Comparison of ENCODE assay signal across 1 cellular context in the genomic region with DNA sequence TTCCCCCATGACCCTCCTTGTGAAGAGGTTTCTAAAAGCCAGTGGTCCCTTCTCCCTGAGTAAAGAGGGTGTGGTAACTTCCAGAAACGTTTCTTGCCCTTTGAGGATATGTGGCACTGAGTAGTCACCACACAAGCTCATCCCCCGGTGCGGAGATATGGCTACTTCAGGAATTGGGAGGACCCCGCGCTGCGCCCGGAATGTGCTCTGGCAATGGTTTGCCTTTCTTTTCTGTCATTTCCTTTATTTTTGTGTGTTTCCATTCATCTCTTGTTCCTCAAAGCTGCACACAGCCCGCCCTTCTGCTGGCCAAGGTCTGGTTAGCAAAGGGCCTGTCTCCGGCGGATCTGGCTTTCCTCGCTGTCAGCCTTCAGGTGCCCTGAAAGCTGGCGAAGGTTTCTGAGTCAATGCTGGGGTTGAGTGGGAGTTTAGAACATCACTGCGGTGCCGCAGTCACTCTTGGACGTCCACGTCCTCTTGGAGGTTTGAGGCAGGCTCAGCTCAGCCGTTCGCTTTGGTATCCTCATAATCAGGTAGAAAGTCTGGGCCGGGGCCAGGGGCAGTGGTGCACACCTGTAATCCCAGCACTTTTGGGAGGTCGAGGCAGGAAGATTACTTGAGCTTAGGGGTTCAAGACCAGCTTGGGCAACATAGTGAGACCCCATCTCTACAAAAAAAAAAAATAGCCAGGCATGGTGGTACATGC.
TF ChIP-seq lines count a peak whose summit lies in the region.

No MANE protein-coding gene starts in this region.

TF ChIP-seq in GM23338, 12 proteins besides CTCF, POLR2A, EP300 and RAD21 (continued from another document):
- TF ChIP-seq, protein P1, sequence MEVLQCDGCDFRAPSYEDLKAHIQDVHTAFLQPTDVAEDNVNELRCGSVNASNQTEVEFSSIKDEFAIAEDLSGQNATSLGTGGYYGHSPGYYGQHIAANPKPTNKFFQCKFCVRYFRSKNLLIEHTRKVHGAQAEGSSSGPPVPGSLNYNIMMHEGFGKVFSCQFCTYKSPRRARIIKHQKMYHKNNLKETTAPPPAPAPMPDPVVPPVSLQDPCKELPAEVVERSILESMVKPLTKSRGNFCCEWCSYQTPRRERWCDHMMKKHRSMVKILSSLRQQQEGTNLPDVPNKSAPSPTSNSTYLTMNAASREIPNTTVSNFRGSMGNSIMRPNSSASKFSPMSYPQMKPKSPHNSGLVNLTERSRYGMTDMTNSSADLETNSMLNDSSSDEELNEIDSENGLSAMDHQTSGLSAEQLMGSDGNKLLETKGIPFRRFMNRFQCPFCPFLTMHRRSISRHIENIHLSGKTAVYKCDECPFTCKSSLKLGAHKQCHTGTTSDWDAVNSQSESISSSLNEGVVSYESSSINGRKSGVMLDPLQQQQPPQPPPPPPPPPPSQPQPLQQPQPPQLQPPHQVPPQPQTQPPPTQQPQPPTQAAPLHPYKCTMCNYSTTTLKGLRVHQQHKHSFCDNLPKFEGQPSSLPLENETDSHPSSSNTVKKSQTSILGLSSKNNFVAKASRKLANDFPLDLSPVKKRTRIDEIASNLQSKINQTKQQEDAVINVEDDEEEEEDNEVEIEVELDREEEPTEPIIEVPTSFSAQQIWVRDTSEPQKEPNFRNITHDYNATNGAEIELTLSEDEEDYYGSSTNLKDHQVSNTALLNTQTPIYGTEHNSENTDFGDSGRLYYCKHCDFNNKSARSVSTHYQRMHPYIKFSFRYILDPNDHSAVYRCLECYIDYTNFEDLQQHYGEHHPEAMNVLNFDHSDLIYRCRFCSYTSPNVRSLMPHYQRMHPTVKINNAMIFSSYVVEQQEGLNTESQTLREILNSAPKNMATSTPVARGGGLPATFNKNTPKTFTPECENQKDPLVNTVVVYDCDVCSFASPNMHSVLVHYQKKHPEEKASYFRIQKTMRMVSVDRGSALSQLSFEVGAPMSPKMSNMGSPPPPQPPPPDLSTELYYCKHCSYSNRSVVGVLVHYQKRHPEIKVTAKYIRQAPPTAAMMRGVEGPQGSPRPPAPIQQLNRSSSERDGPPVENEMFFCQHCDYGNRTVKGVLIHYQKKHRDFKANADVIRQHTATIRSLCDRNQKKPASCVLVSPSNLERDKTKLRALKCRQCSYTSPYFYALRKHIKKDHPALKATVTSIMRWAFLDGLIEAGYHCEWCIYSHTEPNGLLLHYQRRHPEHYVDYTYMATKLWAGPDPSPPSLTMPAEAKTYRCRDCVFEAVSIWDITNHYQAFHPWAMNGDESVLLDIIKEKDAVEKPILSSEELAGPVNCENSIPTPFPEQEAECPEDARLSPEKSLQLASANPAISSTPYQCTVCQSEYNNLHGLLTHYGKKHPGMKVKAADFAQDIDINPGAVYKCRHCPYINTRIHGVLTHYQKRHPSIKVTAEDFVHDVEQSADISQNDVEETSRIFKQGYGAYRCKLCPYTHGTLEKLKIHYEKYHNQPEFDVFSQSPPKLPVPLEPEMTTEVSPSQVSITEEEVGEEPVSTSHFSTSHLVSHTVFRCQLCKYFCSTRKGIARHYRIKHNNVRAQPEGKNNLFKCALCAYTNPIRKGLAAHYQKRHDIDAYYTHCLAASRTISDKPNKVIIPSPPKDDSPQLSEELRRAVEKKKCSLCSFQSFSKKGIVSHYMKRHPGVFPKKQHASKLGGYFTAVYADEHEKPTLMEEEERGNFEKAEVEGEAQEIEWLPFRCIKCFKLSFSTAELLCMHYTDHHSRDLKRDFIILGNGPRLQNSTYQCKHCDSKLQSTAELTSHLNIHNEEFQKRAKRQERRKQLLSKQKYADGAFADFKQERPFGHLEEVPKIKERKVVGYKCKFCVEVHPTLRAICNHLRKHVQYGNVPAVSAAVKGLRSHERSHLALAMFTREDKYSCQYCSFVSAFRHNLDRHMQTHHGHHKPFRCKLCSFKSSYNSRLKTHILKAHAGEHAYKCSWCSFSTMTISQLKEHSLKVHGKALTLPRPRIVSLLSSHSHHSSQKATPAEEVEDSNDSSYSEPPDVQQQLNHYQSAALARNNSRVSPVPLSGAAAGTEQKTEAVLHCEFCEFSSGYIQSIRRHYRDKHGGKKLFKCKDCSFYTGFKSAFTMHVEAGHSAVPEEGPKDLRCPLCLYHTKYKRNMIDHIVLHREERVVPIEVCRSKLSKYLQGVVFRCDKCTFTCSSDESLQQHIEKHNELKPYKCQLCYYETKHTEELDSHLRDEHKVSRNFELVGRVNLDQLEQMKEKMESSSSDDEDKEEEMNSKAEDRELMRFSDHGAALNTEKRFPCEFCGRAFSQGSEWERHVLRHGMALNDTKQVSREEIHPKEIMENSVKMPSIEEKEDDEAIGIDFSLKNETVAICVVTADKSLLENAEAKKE (CRISPR knock-in tag; IDR thresholded peaks at IDR 0.05): no peak
- TF ChIP-seq STAT1 (IDR thresholded peaks at IDR 0.05; ENCODE audit: unreplicated experiment) (no peak), CREB1 (CRISPR knock-in tag; IDR thresholded peaks at IDR 0.05; ENCODE audit: low read depth) (no peak)
- TF ChIP-seq, protein P2, sequence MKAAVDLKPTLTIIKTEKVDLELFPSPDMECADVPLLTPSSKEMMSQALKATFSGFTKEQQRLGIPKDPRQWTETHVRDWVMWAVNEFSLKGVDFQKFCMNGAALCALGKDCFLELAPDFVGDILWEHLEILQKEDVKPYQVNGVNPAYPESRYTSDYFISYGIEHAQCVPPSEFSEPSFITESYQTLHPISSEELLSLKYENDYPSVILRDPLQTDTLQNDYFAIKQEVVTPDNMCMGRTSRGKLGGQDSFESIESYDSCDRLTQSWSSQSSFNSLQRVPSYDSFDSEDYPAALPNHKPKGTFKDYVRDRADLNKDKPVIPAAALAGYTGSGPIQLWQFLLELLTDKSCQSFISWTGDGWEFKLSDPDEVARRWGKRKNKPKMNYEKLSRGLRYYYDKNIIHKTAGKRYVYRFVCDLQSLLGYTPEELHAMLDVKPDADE (IDR thresholded peaks at IDR 0.05): no peak
- TF ChIP-seq, protein P3, sequence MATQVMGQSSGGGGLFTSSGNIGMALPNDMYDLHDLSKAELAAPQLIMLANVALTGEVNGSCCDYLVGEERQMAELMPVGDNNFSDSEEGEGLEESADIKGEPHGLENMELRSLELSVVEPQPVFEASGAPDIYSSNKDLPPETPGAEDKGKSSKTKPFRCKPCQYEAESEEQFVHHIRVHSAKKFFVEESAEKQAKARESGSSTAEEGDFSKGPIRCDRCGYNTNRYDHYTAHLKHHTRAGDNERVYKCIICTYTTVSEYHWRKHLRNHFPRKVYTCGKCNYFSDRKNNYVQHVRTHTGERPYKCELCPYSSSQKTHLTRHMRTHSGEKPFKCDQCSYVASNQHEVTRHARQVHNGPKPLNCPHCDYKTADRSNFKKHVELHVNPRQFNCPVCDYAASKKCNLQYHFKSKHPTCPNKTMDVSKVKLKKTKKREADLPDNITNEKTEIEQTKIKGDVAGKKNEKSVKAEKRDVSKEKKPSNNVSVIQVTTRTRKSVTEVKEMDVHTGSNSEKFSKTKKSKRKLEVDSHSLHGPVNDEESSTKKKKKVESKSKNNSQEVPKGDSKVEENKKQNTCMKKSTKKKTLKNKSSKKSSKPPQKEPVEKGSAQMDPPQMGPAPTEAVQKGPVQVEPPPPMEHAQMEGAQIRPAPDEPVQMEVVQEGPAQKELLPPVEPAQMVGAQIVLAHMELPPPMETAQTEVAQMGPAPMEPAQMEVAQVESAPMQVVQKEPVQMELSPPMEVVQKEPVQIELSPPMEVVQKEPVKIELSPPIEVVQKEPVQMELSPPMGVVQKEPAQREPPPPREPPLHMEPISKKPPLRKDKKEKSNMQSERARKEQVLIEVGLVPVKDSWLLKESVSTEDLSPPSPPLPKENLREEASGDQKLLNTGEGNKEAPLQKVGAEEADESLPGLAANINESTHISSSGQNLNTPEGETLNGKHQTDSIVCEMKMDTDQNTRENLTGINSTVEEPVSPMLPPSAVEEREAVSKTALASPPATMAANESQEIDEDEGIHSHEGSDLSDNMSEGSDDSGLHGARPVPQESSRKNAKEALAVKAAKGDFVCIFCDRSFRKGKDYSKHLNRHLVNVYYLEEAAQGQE (IDR thresholded peaks at IDR 0.05; ENCODE audit: unreplicated experiment): no peak
TF ChIP-seq in GM23338: peak in this region for 0.
